28 cellular contexts compared by ENCODE assay signal in genomic region chr6:139426795-139427194, GRCh38.
"Had no signal": no experiment of that assay in that cellular context is flagged by ENCODE, and none has a peak within 500 bp of the region (broad histone marks: within the 10 kb centered on the region; RNA-seq: fewer than 3 reads in every experiment).

No MANE protein-coding gene starts in this region.

- H3K9ac ChIP-seq: KMS-11 had no signal

- H3K9me3 ChIP-seq: Peyer's patch had no signal

- ATAC-seq: activated CD8-positive, alpha-beta T cell treated with anti-CD3 and anti-CD28 coated beads for 36 hours; activated T-cell treated with anti-CD3 and anti-CD28 coated beads, Interleukin-2, amount 50 U/mL, for 72 hours; activated T-helper 17 cell treated with anti-CD3 and anti-CD28 coated beads, Interleukin-2, amount 50 U/mL, for 72 hours; PC-3; Right ventricle myocardium inferior had no signal

- H3K4me3 ChIP-seq: Peyer's patch had no signal

- H3K4me1 ChIP-seq: Peyer's patch had no signal

- H3K27ac ChIP-seq: brain microvascular endothelial cell, KMS-11, Peyer's patch, RWPE1 had no signal

- H3K36me3 ChIP-seq: brain microvascular endothelial cell, Peyer's patch had no signal

- H3K27me3 ChIP-seq: brain microvascular endothelial cell, Peyer's patch had no signal

- DNase-seq: activated CD4-positive, alpha-beta T cell treated with anti-CD3 and anti-CD28 coated beads, Interleukin-2, amount 10 ng/mL, durations not matched to agents 24 days and 14 days; activated CD4-positive, alpha-beta T cell treated with anti-CD3 and anti-CD28 coated beads, Interleukin-2, amount 50 U/mL, for 4 hours; activated CD8-positive, alpha-beta T cell treated with anti-CD3 and anti-CD28 coated beads for 36 hours; activated effector memory CD4-positive, alpha-beta T cell treated with anti-CD3 and anti-CD28 coated beads, Interleukin-2, amount 50 U/mL, for 16 hours; activated naive CD4-positive, alpha-beta T cell; activated naive CD4-positive, alpha-beta T cell treated with anti-CD3 and anti-CD28 coated beads, Interleukin-2, amount 50 U/mL, for 16 hours; activated naive CD8-positive, alpha-beta T cell treated with anti-CD3 and anti-CD28 coated beads for 36 hours; activated T-cell treated with anti-CD3 and anti-CD28 coated beads, Interleukin-2, amount 50 U/mL, for 1 hour; activated T-cell treated with anti-CD3 and anti-CD28 coated beads, Interleukin-2, amount 50 U/mL, for 72 hours; amniotic stem cell; aorta; brain microvascular endothelial cell; central memory CD4-positive, alpha-beta T cell; NCI-H1092 treated with DMSO at 0.1 percent for 48 hours; NCI-H1417 treated with DMSO at 0.1 percent for 48 hours; NCI-H187 treated with DMSO at 0.1 percent for 48 hours; NCI-H2081 treated with DMSO at 0.1 percent for 48 hours; NCI-H345; NCI-H524 treated with DMSO at 0.1 percent for 48 hours; NK-92 treated with Interleukin-12 subunit alpha and Interleukin-12 subunit beta, amount 100 ng/mL, for 24 hours; PC-3; Peyer's patch; SIG-M5 had no signal

- FAIRE-seq: TTC549 had no signal

- H3K4me2 ChIP-seq: KMS-11 had no signal
